18 cellular contexts compared by ENCODE assay signal in the genomic region with DNA sequence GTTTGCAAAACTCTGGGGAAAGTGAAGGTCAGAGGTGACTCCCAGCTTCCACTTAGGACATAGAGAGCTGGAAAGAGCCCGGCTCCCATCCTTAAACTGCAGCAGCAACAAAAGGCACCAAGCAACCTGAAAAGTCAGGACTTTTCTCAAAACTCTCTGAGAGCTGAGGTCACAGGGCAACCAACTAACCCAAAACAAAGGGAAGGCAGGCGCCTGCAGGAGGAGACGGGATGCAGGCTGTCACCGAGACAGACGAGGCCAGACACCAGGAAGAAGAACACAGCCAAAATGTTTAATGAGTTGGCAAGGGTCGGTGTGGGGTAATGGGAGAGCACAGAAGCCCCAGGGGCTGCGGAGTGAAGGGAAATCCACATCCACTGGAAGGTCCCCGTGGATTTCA. TPM values are rescaled to one million over a fixed set of nuclear protein-coding genes. Genes with fewer than 3 reads are reported as not detected.
DNase-seq lines count a peak whose midpoint lies in the region; ATAC-seq and TF ChIP-seq lines count a peak whose summit lies in the region.
"Had no signal": no experiment of that assay in that cellular context is flagged by ENCODE, and none has a peak within 500 bp of the region (broad histone marks: within the 10 kb centered on the region; RNA-seq: fewer than 3 reads in every experiment).

No MANE protein-coding gene starts in this region.

- no peaks in the 10 kb centered on the region for H3K79me1 ChIP-seq in neuronal stem cell (ENCODE audit: low read depth, low read length)

- H3K4me3 ChIP-seq in endodermal cell (ENCODE audit: low read length), result no peak overlapping the region
- no peak overlapping the region for H3K4me3 ChIP-seq in neuronal stem cell (ENCODE audit: low read length in 2 of 2)
- H3K4me3 ChIP-seq in foreskin fibroblast (ENCODE audit: low read depth in 1 of 2, low read length in 2 of 2), result no peak overlapping the region

- no peak overlapping the region for H3K4me2 ChIP-seq in neuronal stem cell (ENCODE audit: insufficient read depth, low read length, poor library complexity, severe bottlenecking)

- H4K8ac ChIP-seq in neuronal stem cell (ENCODE audit: low read depth, low read length), result no peak overlapping the region

- no peak overlapping the region for H4K91ac ChIP-seq in neuronal stem cell (ENCODE audit: low read depth, low read length, poor library complexity)

- H3K27ac ChIP-seq in endodermal cell (ENCODE audit: low read depth, low read length) (no peak overlapping the region), neuronal stem cell (replicated peaks; ENCODE audit: low read length) (no peak overlapping the region)
- H3K27ac ChIP-seq: 22Rv1 had no signal

- peak; percentile 26 for DNase-seq in activated CD4-positive, alpha-beta T cell treated with anti-CD3 and anti-CD28 coated beads, Interleukin-2, amount 10 ng/mL, durations not matched to agents 24 days and 14 days
- no peak for DNase-seq in activated CD4-positive, alpha-beta T cell treated with anti-CD3 and anti-CD28 coated beads, Interleukin-2, amount 50 U/mL, for 48 hours
- DNase-seq in endodermal cell (peak; percentile 31), neuronal stem cell (ENCODE audit: low spot score) (no peak), foreskin fibroblast (no peak), NCI-H446 (lab: John Stamatoyannopoulos, UW) (no peak)
- DNase-seq: Calu3; CD4-positive, CD25-positive, alpha-beta regulatory T cell; DMS 273 treated with DMSO at 0.1 percent for 48 hours; HCEC 1CT; HFFc6 had no signal

- H3K9me3 ChIP-seq in endodermal cell (ENCODE audit: control insufficient read depth, low read length) (no peaks in the 10 kb centered on the region), neuronal stem cell (replicated peaks in 1 of 2; ENCODE audit: control insufficient read depth in 2 of 2, insufficient read depth in 1 of 2, low read depth in 1 of 2, low read length in 2 of 2) (no peaks in the 10 kb centered on the region)

- intact Hi-C loops in activated CD4-positive, alpha-beta T cell treated with anti-CD3 and anti-CD28 coated beads, Interleukin-2, amount 10 ng/mL, durations not matched to agents 24 days and 14 days (cut with micrococcal nuclease), result no loop called here

- peak overlapping the region; percentile 59 for H2AFZ ChIP-seq in neuronal stem cell (ENCODE audit: low read length)

- H3K27me3 Mint-ChIP-seq in activated CD4-positive, alpha-beta T cell treated with anti-CD3 and anti-CD28 coated beads, Interleukin-2, amount 10 ng/mL, durations not matched to agents 24 days and 14 days, result peaks cover 2% of the 10 kb centered on the region
- peaks cover 17% of the 10 kb centered on the region for H3K27me3 Mint-ChIP-seq in endodermal cell (ENCODE audit: insufficient read depth)

- no peak overlapping the region for H2BK120ac ChIP-seq in neuronal stem cell (ENCODE audit: low read depth, low read length)

- no peaks in the 10 kb centered on the region for H3K4me1 Mint-ChIP-seq in activated CD4-positive, alpha-beta T cell treated with anti-CD3 and anti-CD28 coated beads, Interleukin-2, amount 10 ng/mL, durations not matched to agents 24 days and 14 days
- no peaks in the 10 kb centered on the region for H3K4me1 Mint-ChIP-seq in endodermal cell
- H3K4me1 Mint-ChIP-seq: CD4-positive, CD25-positive, alpha-beta regulatory T cell had no signal

- 62 to 89% methylated on average over 2 to 8 of the region's 8 CpGs for WGBS in endodermal cell (ENCODE audit: insufficient coverage in 1 of 2, insufficient read length in 1 of 2), 2 experiments
- no CpG with 5 or more reads among the region's 8 CpGs for WGBS in neuronal stem cell (ENCODE audit: extremely low coverage in 2 of 2, insufficient read length in 2 of 2, insufficient replicate concordance in 1 of 2), 2 donors

- H2BK12ac ChIP-seq in neuronal stem cell (ENCODE audit: low read length), result no peak overlapping the region

- no peak overlapping the region for H3K9ac ChIP-seq in endodermal cell (ENCODE audit: extremely low read depth, low read length, poor library complexity, severe bottlenecking)
- no peak overlapping the region for H3K9ac ChIP-seq in neuronal stem cell (ENCODE audit: low read depth, low read length, poor library complexity)

- ATAC-seq in HG02970 (IDR thresholded peaks at IDR 0.05; ENCODE audit: low FRiP score, unreplicated experiment) (no peak), GM21723 (IDR thresholded peaks at IDR 0.05; ENCODE audit: unreplicated experiment) (no peak)

- H3K4me1 ChIP-seq in endodermal cell (ENCODE audit: control insufficient read depth, insufficient read depth, low read length) (no peaks in the 10 kb centered on the region), neuronal stem cell (ENCODE audit: control insufficient read depth in 2 of 2, insufficient read depth in 1 of 2, low read depth in 1 of 2, low read length in 2 of 2) (peaks cover 0 to 10% of the 10 kb centered on the region in 2 donors)

- no peak overlapping the region for H2BK5ac ChIP-seq in neuronal stem cell (ENCODE audit: low read length)

- no peaks in the 10 kb centered on the region for H3K36me3 ChIP-seq in endodermal cell (ENCODE audit: control insufficient read depth, insufficient read depth, low read length)
- H3K36me3 ChIP-seq in neuronal stem cell (replicated peaks in 1 of 2; ENCODE audit: control insufficient read depth in 2 of 2, insufficient read depth in 2 of 2, low read length in 2 of 2), result no peaks in the 10 kb centered on the region

- H3K27me3 ChIP-seq in endodermal cell (ENCODE audit: control insufficient read depth, insufficient read depth, low read length, poor library complexity, severe bottlenecking), result no peaks in the 10 kb centered on the region
- no peaks in the 10 kb centered on the region for H3K27me3 ChIP-seq in neuronal stem cell (ENCODE audit: control insufficient read depth in 3 of 3, insufficient read depth in 3 of 3, low read depth in 1 of 3, low read length in 3 of 3)

- peak overlapping the region; percentile 68 for H3K18ac ChIP-seq in neuronal stem cell (ENCODE audit: low read length)

- H2AK5ac ChIP-seq in neuronal stem cell (ENCODE audit: low read depth, low read length), result no peak overlapping the region

- H3K4ac ChIP-seq in neuronal stem cell (ENCODE audit: low read length), result no peak overlapping the region

- no peak overlapping the region for H3K27ac Mint-ChIP-seq in activated CD4-positive, alpha-beta T cell treated with anti-CD3 and anti-CD28 coated beads, Interleukin-2, amount 10 ng/mL, durations not matched to agents 24 days and 14 days
- H3K27ac Mint-ChIP-seq in endodermal cell, result no peak overlapping the region
- H3K27ac Mint-ChIP-seq: CD4-positive, CD25-positive, alpha-beta regulatory T cell; HFFc6 had no signal

- H3K14ac ChIP-seq in neuronal stem cell (ENCODE audit: low read length), result no peak overlapping the region

- H3K9me3 Mint-ChIP-seq in activated CD4-positive, alpha-beta T cell treated with anti-CD3 and anti-CD28 coated beads, Interleukin-2, amount 10 ng/mL, durations not matched to agents 24 days and 14 days, result no peaks in the 10 kb centered on the region
- H3K9me3 Mint-ChIP-seq in endodermal cell, result peaks cover 7% of the 10 kb centered on the region

- no peak overlapping the region for H2BK15ac ChIP-seq in neuronal stem cell (ENCODE audit: low read length)

- no peaks in the 10 kb centered on the region for H3K36me3 Mint-ChIP-seq in activated CD4-positive, alpha-beta T cell treated with anti-CD3 and anti-CD28 coated beads, Interleukin-2, amount 10 ng/mL, durations not matched to agents 24 days and 14 days (ENCODE audit: low read depth)
- H3K36me3 Mint-ChIP-seq in endodermal cell (ENCODE audit: low read depth), result no peaks in the 10 kb centered on the region
- H3K36me3 Mint-ChIP-seq: CD4-positive, CD25-positive, alpha-beta regulatory T cell had no signal

- TF ChIP-seq CTCF in endodermal cell (conservative IDR thresholded peaks at IDR 0.05) (no peak), foreskin fibroblast (IDR thresholded peaks at IDR 0.05; ENCODE audit: low read depth, low read length) (no peak)

- no peak overlapping the region for H3K23ac ChIP-seq in neuronal stem cell (ENCODE audit: low read depth, low read length, poor library complexity)

- no peak overlapping the region for H3K4me3 Mint-ChIP-seq in activated CD4-positive, alpha-beta T cell treated with anti-CD3 and anti-CD28 coated beads, Interleukin-2, amount 10 ng/mL, durations not matched to agents 24 days and 14 days
- H3K4me3 Mint-ChIP-seq in endodermal cell, result no peak overlapping the region
- H3K4me3 Mint-ChIP-seq: CD4-positive, CD25-positive, alpha-beta regulatory T cell; HFFc6 had no signal

RNA-seq across cellular contexts. Expression of a gene that starts 19.9 kb away (rescaled TPM):
- total RNA-seq in activated CD4-positive, alpha-beta T cell treated with anti-CD3 and anti-CD28 coated beads, Interleukin-2, amount 10 ng/mL, durations not matched to agents 24 days and 14 days, result 0.62 and 0.96 TPM in 2 replicates
- total RNA-seq in endodermal cell, result not detected
- 1.2 TPM for polyA plus RNA-seq in endodermal cell (2013, experiment 1 of 2)
- 1.1 TPM for polyA plus RNA-seq in endodermal cell (2013, experiment 2 of 2)
- polyA plus RNA-seq in neuronal stem cell (2013, experiment 1 of 2), result 0.07 TPM
- polyA plus RNA-seq in neuronal stem cell (2013, experiment 2 of 2), result 0.06 TPM
- total RNA-seq: A673, Calu3, Daoy, H4, HFFc6 had no signal
- polyA plus RNA-seq: BJ had no signal

RNA-seq across cellular contexts. Expression of a gene that starts 51.2 kb away (rescaled TPM):
- 2.4 and 2.6 TPM in 2 replicates for total RNA-seq in activated CD4-positive, alpha-beta T cell treated with anti-CD3 and anti-CD28 coated beads, Interleukin-2, amount 10 ng/mL, durations not matched to agents 24 days and 14 days
- under 1 TPM in 1 of 2 donors, not detected in 1; 0.20 TPM for total RNA-seq in endodermal cell
- not detected for polyA plus RNA-seq in endodermal cell (2013, experiment 1 of 2)
- polyA plus RNA-seq in endodermal cell (2013, experiment 2 of 2), result not detected
- polyA plus RNA-seq in neuronal stem cell (2013, experiment 1 of 2), result not detected
- not detected for polyA plus RNA-seq in neuronal stem cell (2013, experiment 2 of 2)
- total RNA-seq: A673, Calu3, HFFc6 had no signal
- polyA plus RNA-seq: BJ had no signal

RNA-seq across cellular contexts. Expression of a gene that starts 51.3 kb away (rescaled TPM):
- total RNA-seq in activated CD4-positive, alpha-beta T cell treated with anti-CD3 and anti-CD28 coated beads, Interleukin-2, amount 10 ng/mL, durations not matched to agents 24 days and 14 days, result 2.4 and 2.6 TPM in 2 replicates
- not detected for total RNA-seq in endodermal cell
- not detected for polyA plus RNA-seq in endodermal cell (2013, experiment 1 of 2)
- 0.70 TPM for polyA plus RNA-seq in endodermal cell (2013, experiment 2 of 2)
- not detected for polyA plus RNA-seq in neuronal stem cell (2013, experiment 1 of 2)
- 0.01 TPM for polyA plus RNA-seq in neuronal stem cell (2013, experiment 2 of 2)
- total RNA-seq: A673, Calu3, Daoy, HFFc6 had no signal

Comparison
In these comparisons a context has a peak if more than half of its experiments do, and no peak if none do; other contexts are left out.
1. DNase-seq: peak in activated CD4-positive, alpha-beta T cell treated with anti-CD3 and anti-CD28 coated beads, Interleukin-2, amount 10 ng/mL, durations not matched to agents 24 days and 14 days (single experiment) and endodermal cell (single experiment); none in activated CD4-positive, alpha-beta T cell treated with anti-CD3 and anti-CD28 coated beads, Interleukin-2, amount 50 U/mL, for 48 hours (0 of 2), neuronal stem cell (single experiment), foreskin fibroblast (0 of 2) and NCI-H446 (0 of 2).